In the genomic region with DNA sequence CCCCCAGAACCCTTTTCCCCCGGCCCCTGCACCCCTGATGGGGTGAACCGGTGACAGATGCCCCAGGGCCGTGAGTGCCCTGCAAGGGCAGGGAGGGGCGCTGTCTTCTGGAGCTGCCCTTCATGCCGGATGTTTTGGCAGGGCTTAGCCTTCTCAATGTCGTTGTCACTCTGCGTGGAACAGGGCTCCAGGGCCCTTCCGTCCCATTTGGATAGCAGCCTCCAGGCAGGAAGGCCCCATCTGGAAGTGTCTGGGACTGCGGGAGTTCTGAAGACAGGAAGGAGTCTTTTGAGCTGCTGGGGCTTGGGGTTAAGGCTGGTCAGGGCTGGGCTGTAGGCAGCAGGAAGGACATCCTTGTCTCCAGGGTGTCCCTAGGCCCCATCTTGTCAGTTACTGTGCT, we compare ENCODE assay signal across 9 cellular contexts. TPM values are rescaled to one million over a fixed set of nuclear protein-coding genes. Genes with fewer than 3 reads are reported as not detected.
DNase-seq lines count a peak whose midpoint lies in the region; ATAC-seq, FAIRE-seq and TF ChIP-seq lines count a peak whose summit lies in the region.
"Had no signal": no experiment of that assay in that cellular context is flagged by ENCODE, and none has a peak within 500 bp of the region (broad histone marks: within the 10 kb centered on the region; RNA-seq: fewer than 3 reads in every experiment).

No MANE protein-coding gene starts in this region.

- TF ChIP-seq CTCF in fibroblast of lung (conservative IDR thresholded peaks at IDR 0.05 in 1 of 2, IDR thresholded peaks at IDR 0.05 in 1 of 2; ENCODE audit: low read depth in 1 of 2, low read length in 2 of 2) (no peak), pancreas (IDR thresholded peaks at IDR 0.05) (no peak)

- H3K36me3 ChIP-seq in fibroblast of lung (ENCODE audit: control insufficient read depth, insufficient read depth, low read length) (peaks cover 23% of the 10 kb centered on the region), pancreas (peaks cover 0 to 18% (median 5%) of the 10 kb centered on the region in 3 donors)

- no peak overlapping the region for H2AFZ ChIP-seq in fibroblast of lung (ENCODE audit: low read length)

- WGBS in pancreas, 2 donors, result 41 to 59% methylated on average over 9 of the region's 9 CpGs

- H3K9me3 ChIP-seq in fibroblast of lung (ENCODE audit: control insufficient read depth, insufficient read depth, low read depth, low read length), result no peaks in the 10 kb centered on the region
- H3K9me3 ChIP-seq in pancreas, result no peaks in the 10 kb centered on the region

- intact Hi-C loops in pancreas (cut with DNase I), result no loop called here

- peaks cover 53% of the 10 kb centered on the region for H3K79me2 ChIP-seq in fibroblast of lung (ENCODE audit: control insufficient read depth, insufficient read depth, low read length)

- peak overlapping the region; percentile 28 for H3K9ac ChIP-seq in fibroblast of lung (ENCODE audit: insufficient read depth, low read length)

- peak overlapping the region; percentile 54 for H3K4me2 ChIP-seq in fibroblast of lung (ENCODE audit: extremely low read depth, insufficient read depth, low read length)

- H3K4me3 ChIP-seq in fibroblast of lung (replicated peaks in 1 of 4; ENCODE audit: control extremely low read depth in 1 of 4, insufficient read depth in 1 of 4, low read depth in 3 of 4, low read length in 4 of 4), result peak overlapping the region in 2 of 4 experiments; percentile 17 to 34
- no peak overlapping the region for H3K4me3 ChIP-seq in pancreas

- FAIRE-seq in pancreas (lab: Jason Lieb, UNC), result no peak

- TF ChIP-seq POLR2A in erythroblast (IDR thresholded peaks at IDR 0.05; ENCODE audit: low read length), result no peak

- peak; percentile 28 for ATAC-seq in SK-N-SH treated with all-trans-retinoic acid at 6 μM for 48 hours
- no peak for ATAC-seq in pancreas
- no peak for ATAC-seq in GM19397 (IDR thresholded peaks at IDR 0.05; ENCODE audit: unreplicated experiment)
- no peak for ATAC-seq in HG03139 (IDR thresholded peaks at IDR 0.05; ENCODE audit: unreplicated experiment)
- ATAC-seq: PC-3 had no signal

- H3K27me3 ChIP-seq in fibroblast of lung (ENCODE audit: control insufficient read depth, insufficient read depth, low read length) (no peaks in the 10 kb centered on the region), pancreas (no peaks in the 10 kb centered on the region)

- H4K20me1 ChIP-seq in fibroblast of lung (ENCODE audit: control insufficient read depth, extremely low read depth, insufficient read depth, low read length), result no peaks in the 10 kb centered on the region

- DNase-seq in COLO829 (ENCODE audit: low spot score), result peak; percentile 53
- DNase-seq in fibroblast of lung (ENCODE audit: low read depth in 2 of 2), result peak; percentile 35 to 36
- peak in 1 of 6 donors; percentile 54 for DNase-seq in pancreas
- DNase-seq in erythroblast (lab: John Stamatoyannopoulos, UW), result no peak
- DNase-seq in NOMO-1 treated with dmso at 0.1 percent for 144 hours (lab: John Stamatoyannopoulos, UW; ENCODE audit: unreplicated experiment), result no peak
- DNase-seq: PC-3 had no signal

- H3K27ac ChIP-seq in fibroblast of lung (ENCODE audit: insufficient read depth, low read length) (peak overlapping the region; percentile 56), pancreas (peak overlapping the region; percentile 42 to 70 (median 60))

- H3K4me1 ChIP-seq in fibroblast of lung (ENCODE audit: control insufficient read depth, extremely low read depth, insufficient read depth, low read length), result peaks cover 23% of the 10 kb centered on the region
- peaks cover 2 to 22% (median 15%) of the 10 kb centered on the region in 3 donors for H3K4me1 ChIP-seq in pancreas

TF ChIP-seq in SK-N-SH treated with all-trans-retinoic acid at 6 μM for 48 hours, 23 proteins besides CTCF, POLR2A, EP300 and RAD21:
- no peak for TF ChIP-seq ZNF565 (CRISPR knock-in tag; conservative IDR thresholded peaks at IDR 0.05; ENCODE audit: low read depth)
- no peak for TF ChIP-seq ESRRG (CRISPR knock-in tag; IDR thresholded peaks at IDR 0.05)
- TF ChIP-seq TCF4 (CRISPR knock-in tag; IDR thresholded peaks at IDR 0.05; ENCODE audit: borderline replicate concordance), result no peak
- TF ChIP-seq TOX (CRISPR knock-in tag; IDR thresholded peaks at IDR 0.05; ENCODE audit: borderline replicate concordance), result no peak
- TF ChIP-seq, protein P1, sequence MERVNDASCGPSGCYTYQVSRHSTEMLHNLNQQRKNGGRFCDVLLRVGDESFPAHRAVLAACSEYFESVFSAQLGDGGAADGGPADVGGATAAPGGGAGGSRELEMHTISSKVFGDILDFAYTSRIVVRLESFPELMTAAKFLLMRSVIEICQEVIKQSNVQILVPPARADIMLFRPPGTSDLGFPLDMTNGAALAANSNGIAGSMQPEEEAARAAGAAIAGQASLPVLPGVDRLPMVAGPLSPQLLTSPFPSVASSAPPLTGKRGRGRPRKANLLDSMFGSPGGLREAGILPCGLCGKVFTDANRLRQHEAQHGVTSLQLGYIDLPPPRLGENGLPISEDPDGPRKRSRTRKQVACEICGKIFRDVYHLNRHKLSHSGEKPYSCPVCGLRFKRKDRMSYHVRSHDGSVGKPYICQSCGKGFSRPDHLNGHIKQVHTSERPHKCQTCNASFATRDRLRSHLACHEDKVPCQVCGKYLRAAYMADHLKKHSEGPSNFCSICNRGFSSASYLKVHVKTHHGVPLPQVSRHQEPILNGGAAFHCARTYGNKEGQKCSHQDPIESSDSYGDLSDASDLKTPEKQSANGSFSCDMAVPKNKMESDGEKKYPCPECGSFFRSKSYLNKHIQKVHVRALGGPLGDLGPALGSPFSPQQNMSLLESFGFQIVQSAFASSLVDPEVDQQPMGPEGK (CRISPR knock-in tag; IDR thresholded peaks at IDR 0.05; ENCODE audit: borderline replicate concordance), result no peak
- TF ChIP-seq ZFP3 (CRISPR knock-in tag; IDR thresholded peaks at IDR 0.05), result no peak
- TF ChIP-seq CSDC2 (CRISPR knock-in tag; IDR thresholded peaks at IDR 0.05), result no peak
- no peak for TF ChIP-seq ZC3H10 (CRISPR knock-in tag; IDR thresholded peaks at IDR 0.05)
- TF ChIP-seq ZNF8 (CRISPR knock-in tag; IDR thresholded peaks at IDR 0.05), result no peak
- no peak for TF ChIP-seq ZNF70 (CRISPR knock-in tag; IDR thresholded peaks at IDR 0.05)
- TF ChIP-seq SNAI2 (CRISPR knock-in tag; IDR thresholded peaks at IDR 0.05), result no peak
- TF ChIP-seq BACH2 (CRISPR knock-in tag; IDR thresholded peaks at IDR 0.05; ENCODE audit: borderline replicate concordance), result no peak
- TF ChIP-seq ARNTL (CRISPR knock-in tag; IDR thresholded peaks at IDR 0.05; ENCODE audit: borderline replicate concordance, low read depth), result no peak
TF ChIP-seq in SK-N-SH treated with all-trans-retinoic acid at 6 μM for 48 hours: peak in this region for 0.

RNA-seq across cellular contexts. Expression of a gene that starts 4.6 kb away (rescaled TPM):
- total RNA-seq in fibroblast of lung (14.9 and 17.5 TPM in 2 replicates), pancreas (10 to 100 TPM; 15.4 to 28.9 (median 18.8) TPM)
- polyA plus RNA-seq in fibroblast of lung (13.7 and 15.3 TPM in 2 replicates), pancreas (10 to 100 TPM; 15.0 to 15.7 TPM)
- 15.2 and 15.4 TPM in 2 replicates for polyA plus RNA-seq in fibroblast of lung (2012)
- 26.4 and 28.1 TPM in 2 replicates for polyA minus RNA-seq in fibroblast of lung (ENCODE audit: low replicate concordance)

RNA-seq across cellular contexts. Expression of a gene that starts 8.6 kb away (rescaled TPM):
- 1.0 and 1.5 TPM in 2 replicates for total RNA-seq in fibroblast of lung
- 0.50 and 0.52 TPM in 2 replicates for polyA plus RNA-seq in fibroblast of lung
- 0.98 and 1.0 TPM in 2 replicates for polyA plus RNA-seq in fibroblast of lung (2012)
- polyA minus RNA-seq in fibroblast of lung (ENCODE audit: low replicate concordance), result 0.85 and 1.8 TPM in 2 replicates
- 10 to 100 TPM; 16.2 to 53.4 (median 26.3) TPM for total RNA-seq in pancreas
- polyA plus RNA-seq in pancreas, result 10 to 100 TPM; 38.0 to 58.2 TPM

RNA-seq across cellular contexts. Expression of a gene that starts 31.6 kb away (rescaled TPM):
- total RNA-seq in fibroblast of lung (177 and 299 TPM in 2 replicates), pancreas (1,000 to 10,000 TPM in 1 of 6 donors, 100 to 1,000 TPM in 5; 295 to 1,475 (median 528) TPM)
- polyA plus RNA-seq in fibroblast of lung (40.6 and 40.9 TPM in 2 replicates), pancreas (1,000 to 10,000 TPM; 1,390 to 2,770 TPM)
- polyA plus RNA-seq in fibroblast of lung (2012), result 140 and 151 TPM in 2 replicates
- 61.4 and 179 TPM in 2 replicates for polyA minus RNA-seq in fibroblast of lung (ENCODE audit: low replicate concordance)

RNA-seq across cellular contexts. Expression of a gene that starts 36.5 kb away (rescaled TPM):
- total RNA-seq in fibroblast of lung (under 0.01 and 0.17 TPM in 2 replicates), pancreas (under 1 TPM in 4 of 6 donors, not detected in 2; 0.06 to 0.16 (median 0.13) TPM)
- polyA plus RNA-seq in fibroblast of lung (0.03 TPM in 1 of 2 replicates, not detected in the other), pancreas (under 1 TPM; 0.15 to 0.68 TPM)
- polyA plus RNA-seq in fibroblast of lung (2012), result 0.07 and 0.08 TPM in 2 replicates
- polyA minus RNA-seq in fibroblast of lung (ENCODE audit: low replicate concordance), result not detected in 2 replicates

RNA-seq across cellular contexts. Expression of a gene that starts 57.4 kb away (rescaled TPM):
- total RNA-seq in fibroblast of lung (37.5 and 42.9 TPM in 2 replicates), pancreas (10 to 100 TPM; 16.6 to 28.0 (median 21.5) TPM)
- polyA plus RNA-seq in fibroblast of lung (55.1 and 76.4 TPM in 2 replicates), pancreas (10 to 100 TPM; 11.7 to 19.6 TPM)
- polyA plus RNA-seq in fibroblast of lung (2012), result 38.3 and 46.3 TPM in 2 replicates
- 95.3 and 148 TPM in 2 replicates for polyA minus RNA-seq in fibroblast of lung (ENCODE audit: low replicate concordance)

Comparison
In these comparisons a context has a peak if more than half of its experiments do, and no peak if none do; other contexts are left out.
1. DNase-seq: peak in COLO829 (single experiment) and fibroblast of lung (2 of 2); none in erythroblast (0 of 2) and NOMO-1 treated with dmso at 0.1 percent for 144 hours (single experiment).